In the genomic region with DNA sequence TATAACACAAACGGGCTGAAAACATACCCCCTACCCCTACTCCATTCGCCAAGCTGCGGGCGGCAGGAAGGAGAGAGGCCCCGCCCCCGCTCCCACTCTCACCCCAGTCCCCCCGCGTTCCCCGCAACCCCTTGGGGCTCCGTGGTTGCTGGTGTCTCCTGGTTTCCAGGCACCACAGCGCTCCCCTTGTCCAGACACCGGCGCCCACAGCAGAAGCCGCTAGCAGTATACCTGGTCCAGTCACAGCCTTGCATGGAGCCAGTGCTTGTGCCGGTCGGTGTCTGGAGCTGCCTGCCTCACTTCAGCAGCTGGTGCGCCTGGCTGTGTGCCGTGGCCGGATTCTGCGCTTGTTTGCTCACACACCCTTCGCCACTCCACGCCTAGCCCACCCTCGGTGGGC, we compare ENCODE assay signal across 1 cellular context.
TF ChIP-seq lines count a peak whose summit lies in the region.

No MANE protein-coding gene starts in this region.

TF ChIP-seq in H1, 55 proteins besides CTCF, POLR2A, EP300 and RAD21:
- no peak for TF ChIP-seq TBP (IDR thresholded peaks at IDR 0.05; ENCODE audit: low read depth, low read length)
- no peak for TF ChIP-seq BRCA1 (IDR thresholded peaks at IDR 0.05; ENCODE audit: low read depth, low read length)
- TF ChIP-seq BACH1 (IDR thresholded peaks at IDR 0.05; ENCODE audit: low read length): no peak
- no peak for TF ChIP-seq EZH2 (IDR thresholded peaks at IDR 0.05; ENCODE audit: low read depth, low read length, severe bottlenecking)
- no peak for TF ChIP-seq KDM5A (IDR thresholded peaks at IDR 0.05; ENCODE audit: low read length)
- no peak for TF ChIP-seq FOSL1 (IDR thresholded peaks at IDR 0.05; ENCODE audit: insufficient read depth, low read depth, low read length)
- no peak for TF ChIP-seq TEAD4 (IDR thresholded peaks at IDR 0.05; ENCODE audit: low read depth, low read length)
- no peak for TF ChIP-seq HDAC2 (IDR thresholded peaks at IDR 0.05; ENCODE audit: borderline replicate concordance in 1 of 2, low read depth in 2 of 2, low read length in 2 of 2)
- TF ChIP-seq TAF1 (IDR thresholded peaks at IDR 0.05; ENCODE audit: low read depth, low read length): no peak
- TF ChIP-seq, protein P1, sequence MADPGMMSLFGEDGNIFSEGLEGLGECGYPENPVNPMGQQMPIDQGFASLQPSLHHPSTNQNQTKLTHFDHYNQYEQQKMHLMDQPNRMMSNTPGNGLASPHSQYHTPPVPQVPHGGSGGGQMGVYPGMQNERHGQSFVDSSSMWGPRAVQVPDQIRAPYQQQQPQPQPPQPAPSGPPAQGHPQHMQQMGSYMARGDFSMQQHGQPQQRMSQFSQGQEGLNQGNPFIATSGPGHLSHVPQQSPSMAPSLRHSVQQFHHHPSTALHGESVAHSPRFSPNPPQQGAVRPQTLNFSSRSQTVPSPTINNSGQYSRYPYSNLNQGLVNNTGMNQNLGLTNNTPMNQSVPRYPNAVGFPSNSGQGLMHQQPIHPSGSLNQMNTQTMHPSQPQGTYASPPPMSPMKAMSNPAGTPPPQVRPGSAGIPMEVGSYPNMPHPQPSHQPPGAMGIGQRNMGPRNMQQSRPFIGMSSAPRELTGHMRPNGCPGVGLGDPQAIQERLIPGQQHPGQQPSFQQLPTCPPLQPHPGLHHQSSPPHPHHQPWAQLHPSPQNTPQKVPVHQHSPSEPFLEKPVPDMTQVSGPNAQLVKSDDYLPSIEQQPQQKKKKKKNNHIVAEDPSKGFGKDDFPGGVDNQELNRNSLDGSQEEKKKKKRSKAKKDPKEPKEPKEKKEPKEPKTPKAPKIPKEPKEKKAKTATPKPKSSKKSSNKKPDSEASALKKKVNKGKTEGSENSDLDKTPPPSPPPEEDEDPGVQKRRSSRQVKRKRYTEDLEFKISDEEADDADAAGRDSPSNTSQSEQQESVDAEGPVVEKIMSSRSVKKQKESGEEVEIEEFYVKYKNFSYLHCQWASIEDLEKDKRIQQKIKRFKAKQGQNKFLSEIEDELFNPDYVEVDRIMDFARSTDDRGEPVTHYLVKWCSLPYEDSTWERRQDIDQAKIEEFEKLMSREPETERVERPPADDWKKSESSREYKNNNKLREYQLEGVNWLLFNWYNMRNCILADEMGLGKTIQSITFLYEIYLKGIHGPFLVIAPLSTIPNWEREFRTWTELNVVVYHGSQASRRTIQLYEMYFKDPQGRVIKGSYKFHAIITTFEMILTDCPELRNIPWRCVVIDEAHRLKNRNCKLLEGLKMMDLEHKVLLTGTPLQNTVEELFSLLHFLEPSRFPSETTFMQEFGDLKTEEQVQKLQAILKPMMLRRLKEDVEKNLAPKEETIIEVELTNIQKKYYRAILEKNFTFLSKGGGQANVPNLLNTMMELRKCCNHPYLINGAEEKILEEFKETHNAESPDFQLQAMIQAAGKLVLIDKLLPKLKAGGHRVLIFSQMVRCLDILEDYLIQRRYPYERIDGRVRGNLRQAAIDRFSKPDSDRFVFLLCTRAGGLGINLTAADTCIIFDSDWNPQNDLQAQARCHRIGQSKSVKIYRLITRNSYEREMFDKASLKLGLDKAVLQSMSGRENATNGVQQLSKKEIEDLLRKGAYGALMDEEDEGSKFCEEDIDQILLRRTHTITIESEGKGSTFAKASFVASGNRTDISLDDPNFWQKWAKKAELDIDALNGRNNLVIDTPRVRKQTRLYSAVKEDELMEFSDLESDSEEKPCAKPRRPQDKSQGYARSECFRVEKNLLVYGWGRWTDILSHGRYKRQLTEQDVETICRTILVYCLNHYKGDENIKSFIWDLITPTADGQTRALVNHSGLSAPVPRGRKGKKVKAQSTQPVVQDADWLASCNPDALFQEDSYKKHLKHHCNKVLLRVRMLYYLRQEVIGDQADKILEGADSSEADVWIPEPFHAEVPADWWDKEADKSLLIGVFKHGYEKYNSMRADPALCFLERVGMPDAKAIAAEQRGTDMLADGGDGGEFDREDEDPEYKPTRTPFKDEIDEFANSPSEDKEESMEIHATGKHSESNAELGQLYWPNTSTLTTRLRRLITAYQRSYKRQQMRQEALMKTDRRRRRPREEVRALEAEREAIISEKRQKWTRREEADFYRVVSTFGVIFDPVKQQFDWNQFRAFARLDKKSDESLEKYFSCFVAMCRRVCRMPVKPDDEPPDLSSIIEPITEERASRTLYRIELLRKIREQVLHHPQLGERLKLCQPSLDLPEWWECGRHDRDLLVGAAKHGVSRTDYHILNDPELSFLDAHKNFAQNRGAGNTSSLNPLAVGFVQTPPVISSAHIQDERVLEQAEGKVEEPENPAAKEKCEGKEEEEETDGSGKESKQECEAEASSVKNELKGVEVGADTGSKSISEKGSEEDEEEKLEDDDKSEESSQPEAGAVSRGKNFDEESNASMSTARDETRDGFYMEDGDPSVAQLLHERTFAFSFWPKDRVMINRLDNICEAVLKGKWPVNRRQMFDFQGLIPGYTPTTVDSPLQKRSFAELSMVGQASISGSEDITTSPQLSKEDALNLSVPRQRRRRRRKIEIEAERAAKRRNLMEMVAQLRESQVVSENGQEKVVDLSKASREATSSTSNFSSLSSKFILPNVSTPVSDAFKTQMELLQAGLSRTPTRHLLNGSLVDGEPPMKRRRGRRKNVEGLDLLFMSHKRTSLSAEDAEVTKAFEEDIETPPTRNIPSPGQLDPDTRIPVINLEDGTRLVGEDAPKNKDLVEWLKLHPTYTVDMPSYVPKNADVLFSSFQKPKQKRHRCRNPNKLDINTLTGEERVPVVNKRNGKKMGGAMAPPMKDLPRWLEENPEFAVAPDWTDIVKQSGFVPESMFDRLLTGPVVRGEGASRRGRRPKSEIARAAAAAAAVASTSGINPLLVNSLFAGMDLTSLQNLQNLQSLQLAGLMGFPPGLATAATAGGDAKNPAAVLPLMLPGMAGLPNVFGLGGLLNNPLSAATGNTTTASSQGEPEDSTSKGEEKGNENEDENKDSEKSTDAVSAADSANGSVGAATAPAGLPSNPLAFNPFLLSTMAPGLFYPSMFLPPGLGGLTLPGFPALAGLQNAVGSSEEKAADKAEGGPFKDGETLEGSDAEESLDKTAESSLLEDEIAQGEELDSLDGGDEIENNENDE (IDR thresholded peaks at IDR 0.05; ENCODE audit: insufficient replicate concordance, low read length): no peak
- TF ChIP-seq TAF7 (optimal IDR thresholded peaks at IDR 0.05; ENCODE audit: borderline replicate concordance, low read depth, low read length): no peak
